Comparison of ENCODE assay signal across 2 cellular contexts in genomic region chr14:91687436-91687835, GRCh38. TPM values are rescaled to one million over a fixed set of nuclear protein-coding genes. Genes with fewer than 3 reads are reported as not detected.
"Had no signal": no experiment of that assay in that cellular context is flagged by ENCODE, and none has a peak within 500 bp of the region (broad histone marks: within the 10 kb centered on the region; RNA-seq: fewer than 3 reads in every experiment).

No MANE protein-coding gene starts in this region.

RNA-seq across cellular contexts. Expression of gene CATSPERB, which starts 44.5 kb away (rescaled TPM):
- total RNA-seq: left lobe of liver, myocyte had no signal
